ENCODE assay signal across 24 cellular contexts in genomic region chr7:33379891-33380525, GRCh38.
DNase-seq lines count a peak whose midpoint lies in the region; ATAC-seq and TF ChIP-seq lines count a peak whose summit lies in the region.
"Had no signal": no experiment of that assay in that cellular context is flagged by ENCODE, and none has a peak within 500 bp of the region (broad histone marks: within the 10 kb centered on the region; RNA-seq: fewer than 3 reads in every experiment).

No MANE protein-coding gene starts in this region.

- no peak for TF ChIP-seq RAD21 in Ishikawa (IDR thresholded peaks at IDR 0.05; ENCODE audit: low read depth)

- no peak overlapping the region for H3K27ac Mint-ChIP-seq in stimulated activated memory B cell treated with anti-CD40 and anti-IgM and Interleukin-4, amounts not matched to agents 10 μg/mL and 1 μg/mL and 100 μg/mL, for 72 hours
- H3K27ac Mint-ChIP-seq: CD14-positive monocyte, H9, T-cell had no signal

- no peak overlapping the region for H3K4me3 ChIP-seq in upper lobe of right lung

- no peaks in the 10 kb centered on the region for H3K27me3 Mint-ChIP-seq in stimulated activated memory B cell treated with anti-CD40 and anti-IgM and Interleukin-4, amounts not matched to agents 10 μg/mL and 1 μg/mL and 100 μg/mL, for 72 hours
- H3K27me3 Mint-ChIP-seq: T-cell had no signal

- peak; percentile 13 for DNase-seq in DMS 273 (lab: John Stamatoyannopoulos, UW; ENCODE audit: unreplicated experiment)
- no peak for DNase-seq in DMS 273 treated with DMSO at 0.1 percent for 48 hours (lab: John Stamatoyannopoulos, UW)
- peak in 31 of 42 donors; percentile 5 to 74 (median 26) for DNase-seq in head of caudate nucleus
- no peak for DNase-seq in upper lobe of right lung
- DNase-seq in NCI-H1930 (lab: John Stamatoyannopoulos, UW): no peak
- DNase-seq: AML-193, Caco-2, DND-41, H9, KG1, NCI-H1048, NCI-H1436, NCI-H2029, NCI-H446 treated with DMSO at 0.1 percent for 48 hours, NCI-H748 treated with DMSO at 0.1 percent for 48 hours, SHP77, SK-N-SH, T-cell had no signal

- H3K27me3 ChIP-seq in upper lobe of right lung: no peaks in the 10 kb centered on the region

- no peaks in the 10 kb centered on the region for H3K4me1 Mint-ChIP-seq in stimulated activated memory B cell treated with anti-CD40 and anti-IgM and Interleukin-4, amounts not matched to agents 10 μg/mL and 1 μg/mL and 100 μg/mL, for 72 hours
- H3K4me1 Mint-ChIP-seq: CD14-positive monocyte, H9, T-cell had no signal

- peak; percentile 34 for ATAC-seq in upper lobe of right lung
- ATAC-seq in stimulated activated memory B cell treated with anti-CD40 and anti-IgM and Interleukin-4, amounts not matched to agents 10 μg/mL and 1 μg/mL and 100 μg/mL, for 72 hours: no peak
- ATAC-seq in GM18861 (IDR thresholded peaks at IDR 0.05; ENCODE audit: unreplicated experiment): no peak
- ATAC-seq: HepG2, T-cell had no signal

- no peaks in the 10 kb centered on the region for H3K9me3 ChIP-seq in upper lobe of right lung
- H3K9me3 ChIP-seq: Caco-2, SK-N-SH had no signal

- H3K9me3 Mint-ChIP-seq in stimulated activated memory B cell treated with anti-CD40 and anti-IgM and Interleukin-4, amounts not matched to agents 10 μg/mL and 1 μg/mL and 100 μg/mL, for 72 hours: no peaks in the 10 kb centered on the region
- H3K9me3 Mint-ChIP-seq: CD14-positive monocyte, H9, T-cell had no signal

- no peak for TF ChIP-seq CTCF in upper lobe of right lung (IDR thresholded peaks at IDR 0.05)

- no peaks in the 10 kb centered on the region for H3K4me1 ChIP-seq in upper lobe of right lung
- H3K4me1 ChIP-seq: Caco-2 had no signal

- intact Hi-C loops in head of caudate nucleus (cut with DNase I) (no loop called here), upper lobe of right lung (cut with DNase I) (no loop called here)

- H3K36me3 Mint-ChIP-seq in stimulated activated memory B cell treated with anti-CD40 and anti-IgM and Interleukin-4, amounts not matched to agents 10 μg/mL and 1 μg/mL and 100 μg/mL, for 72 hours: peaks cover 36% of the 10 kb centered on the region
- H3K36me3 Mint-ChIP-seq: CD14-positive monocyte had no signal

- H3K4me3 Mint-ChIP-seq in stimulated activated memory B cell treated with anti-CD40 and anti-IgM and Interleukin-4, amounts not matched to agents 10 μg/mL and 1 μg/mL and 100 μg/mL, for 72 hours: no peak overlapping the region
- H3K4me3 Mint-ChIP-seq: CD14-positive monocyte, H9, T-cell had no signal

- TF ChIP-seq EP300 in Ishikawa (IDR thresholded peaks at IDR 0.05; ENCODE audit: borderline replicate concordance): no peak

- no peaks in the 10 kb centered on the region for H3K36me3 ChIP-seq in upper lobe of right lung

- no peak overlapping the region for H3K27ac ChIP-seq in upper lobe of right lung
- H3K27ac ChIP-seq: 22Rv1 had no signal

TF ChIP-seq in Ishikawa, 13 proteins besides CTCF, POLR2A, EP300 and RAD21:
- TF ChIP-seq TCF12 (IDR thresholded peaks at IDR 0.05; ENCODE audit: low read depth) (no peak), REST (IDR thresholded peaks at IDR 0.05; ENCODE audit: low read depth) (peak; percentile 40; the same call in 1 of the 2 replicates)

Comparison
In these comparisons a context has a peak if more than half of its experiments do, and no peak if none do; other contexts are left out.
1. DNase-seq: peak in DMS 273 (single experiment) and head of caudate nucleus (31 of 42); none in DMS 273 treated with DMSO at 0.1 percent for 48 hours (single experiment), upper lobe of right lung (single experiment) and NCI-H1930 (0 of 2).